ENCODE assay signal across 8 cellular contexts in genomic region chr19:49441210-49441959, GRCh38. TPM values are rescaled to one million over a fixed set of nuclear protein-coding genes. Genes with fewer than 3 reads are reported as not detected.
DNase-seq lines count a peak whose midpoint lies in the region; ATAC-seq and TF ChIP-seq lines count a peak whose summit lies in the region.

TSS of gene SLC17A7 (minus strand) at chr19:49441527. CDS start at chr19:49441379, 148 bp downstream.

- H3K4me3 ChIP-seq in BJ (ENCODE audit: low read depth, low read length): peak within 1 kb of the TSS; percentile 72
- H3K4me3 ChIP-seq in HUES48 (ENCODE audit: low read depth, low read length): peak within 1 kb of the TSS; percentile 55
- H3K4me3 ChIP-seq in esophagus muscularis mucosa: peak within 1 kb of the TSS; percentile 58 to 84 (median 64)
- no peak within 1 kb of the TSS for H3K4me3 ChIP-seq in trophoblast cell (ENCODE audit: low read depth, low read length)

- H4K91ac ChIP-seq in trophoblast cell (ENCODE audit: low read depth, low read length): no peak within 1 kb of the TSS

- peak within 1 kb of the TSS; percentile 13 for H2BK12ac ChIP-seq in trophoblast cell (ENCODE audit: low read length)

- no peak within 1 kb of the TSS for H2BK5ac ChIP-seq in trophoblast cell (ENCODE audit: low read depth, low read length, poor library complexity)

- H4K8ac ChIP-seq in trophoblast cell (ENCODE audit: low read depth, low read length): no peak within 1 kb of the TSS

- intact Hi-C loops in esophagus muscularis mucosa (cut with DNase I): loop anchor here (2.0 to 5.0 kb wide), 3 partner anchors 77 to 214 kb away; no protein-coding TSS in a partner anchor

- H3K79me1 ChIP-seq in trophoblast cell (ENCODE audit: low read length): peaks cover 5% of the 10 kb centered on the region

- no peak for TF ChIP-seq POLR2A in esophagus muscularis mucosa (IDR thresholded peaks at IDR 0.05; ENCODE audit: low read depth)

- H2AK5ac ChIP-seq in trophoblast cell (ENCODE audit: low read length): no peak within 1 kb of the TSS

- H3K4me2 ChIP-seq in trophoblast cell (ENCODE audit: low read length): no peak within 1 kb of the TSS

- H3K4me1 ChIP-seq in HUES48 (ENCODE audit: control insufficient read depth, insufficient read depth, low read length): peaks cover 6% of the 10 kb centered on the region
- H3K4me1 ChIP-seq in esophagus muscularis mucosa: peaks cover 17 to 44% (median 31%) of the 10 kb centered on the region in 4 donors
- peaks cover 1 to 3% of the 10 kb centered on the region in 2 experiments for H3K4me1 ChIP-seq in trophoblast cell (ENCODE audit: control insufficient read depth in 1 of 2, insufficient read depth in 2 of 2, low read length in 2 of 2)

- TF ChIP-seq CTCF in BJ (IDR thresholded peaks at IDR 0.05; ENCODE audit: insufficient read depth, low read depth, low read length) (no peak), VCaP (conservative IDR thresholded peaks at IDR 0.05) (peak; percentile 13), esophagus muscularis mucosa (IDR thresholded peaks at IDR 0.05) (no peak)

- CTCF ChIA-PET in BJ (lab: Yijun Ruan, JAX): interaction anchor here (1.1 to 2.5 kb wide), 8 partner anchors 10 to 75 kb away, joined by 3 to 13 read pairs (median 4); partner anchors contain the start of gene PIH1D1

- no peak for TF ChIP-seq EP300 in esophagus muscularis mucosa (IDR thresholded peaks at IDR 0.05)

- no peak for ATAC-seq in GM21526 (IDR thresholded peaks at IDR 0.05; ENCODE audit: low FRiP score, unreplicated experiment)

- 6% methylated on average over 14 of the region's 56 CpGs for WGBS in esophagus muscularis mucosa
- WGBS in trophoblast cell (ENCODE audit: extremely low coverage, insufficient coverage, insufficient read length): no CpG with 5 or more reads among the region's 56 CpGs

- peaks cover 43% of the 10 kb centered on the region for H3K27me3 ChIP-seq in BJ (ENCODE audit: control insufficient read depth, insufficient read depth, low read length)
- peaks cover 57% of the 10 kb centered on the region for H3K27me3 ChIP-seq in HUES48 (ENCODE audit: control insufficient read depth, insufficient read depth, low read length)
- peaks cover 0 to 68% (median 41%) of the 10 kb centered on the region in 4 donors for H3K27me3 ChIP-seq in esophagus muscularis mucosa
- H3K27me3 ChIP-seq in trophoblast cell (ENCODE audit: insufficient read depth, low read length): peaks cover 53% of the 10 kb centered on the region

- no peak within 1 kb of the TSS for H3K14ac ChIP-seq in trophoblast cell (ENCODE audit: low read length)

- H3K79me2 ChIP-seq in trophoblast cell (ENCODE audit: control insufficient read depth, insufficient read depth, low read length, poor library complexity): peaks cover 3% of the 10 kb centered on the region

- no peak within 1 kb of the TSS for H4K12ac ChIP-seq in trophoblast cell (ENCODE audit: low read depth, low read length)

- POLR2A ChIA-PET in BJ (lab: Charles Lee): interaction anchor here (0.6 kb wide), 1 partner anchor 189 kb away, joined by 3 read pairs; no protein-coding TSS in a partner anchor

- H2AFZ ChIP-seq in trophoblast cell (ENCODE audit: insufficient read depth, low read length, poor library complexity): no peak within 1 kb of the TSS

- no peaks in the 10 kb centered on the region for H3K9me3 ChIP-seq in HUES48 (ENCODE audit: control insufficient read depth, insufficient read depth, low read length)
- H3K9me3 ChIP-seq in esophagus muscularis mucosa: no peaks in the 10 kb centered on the region
- H3K9me3 ChIP-seq in trophoblast cell (ENCODE audit: insufficient read depth, low read depth, low read length): peaks cover 7% of the 10 kb centered on the region

- H3K36me3 ChIP-seq in BJ (ENCODE audit: control insufficient read depth, insufficient read depth, low read length) (no peaks in the 10 kb centered on the region), HUES48 (ENCODE audit: control insufficient read depth, insufficient read depth, low read length) (peaks cover 3% of the 10 kb centered on the region; the same call in 1 of the 2 replicates), esophagus muscularis mucosa (peaks cover 0 to 4% (median under 1%) of the 10 kb centered on the region in 4 donors), trophoblast cell (ENCODE audit: control insufficient read depth in 1 of 2, insufficient read depth in 2 of 2, low read length in 2 of 2) (peaks cover under 1 to 2% of the 10 kb centered on the region in 2 experiments)

- H3K23ac ChIP-seq in trophoblast cell (ENCODE audit: low read length): no peak within 1 kb of the TSS

- DNase-seq in BJ (ENCODE audit: low read depth): no peak
- DNase-seq in esophagus muscularis mucosa (ENCODE audit: extremely low spot score): no peak
- peak in 1 of 2 donors; percentile 30 for DNase-seq in trophoblast cell
- DNase-seq in amniotic stem cell (lab: John Stamatoyannopoulos, UW): no peak
- DNase-seq in NCI-H1092 (lab: John Stamatoyannopoulos, UW): no peak

- no peak within 1 kb of the TSS for H3K27ac ChIP-seq in HUES48 (ENCODE audit: low read depth, low read length)
- peak within 1 kb of the TSS; percentile 78; the same call in 1 of the 2 replicates for H3K27ac ChIP-seq in VCaP
- H3K27ac ChIP-seq in esophagus muscularis mucosa (replicated peaks in 1 of 4): peak within 1 kb of the TSS; percentile 71 to 90 (median 76)
- H3K27ac ChIP-seq in trophoblast cell (ENCODE audit: low read depth, low read length): no peak within 1 kb of the TSS

- no peak within 1 kb of the TSS for H2BK120ac ChIP-seq in trophoblast cell (ENCODE audit: insufficient read depth, low read length, poor library complexity)

- H3K4ac ChIP-seq in trophoblast cell (ENCODE audit: low read depth, low read length): no peak within 1 kb of the TSS

- H3K9ac ChIP-seq in HUES48 (ENCODE audit: low read depth, low read length) (no peak within 1 kb of the TSS), trophoblast cell (ENCODE audit: low read length) (no peak within 1 kb of the TSS)

- H3K18ac ChIP-seq in trophoblast cell (ENCODE audit: low read length): no peak within 1 kb of the TSS

RNA-seq across cellular contexts. Expression of gene SLC17A7, which starts in this region (rescaled TPM):
- polyA plus RNA-seq in BJ (2011; rRNA removed): 0.09 and 0.10 TPM in 2 replicates
- polyA minus RNA-seq in BJ (2011; rRNA and poly(A)+ RNA removed): 0.14 and 0.15 TPM in 2 replicates
- 1 to 10 TPM in 2 of 4 donors, under 1 TPM in 2; 0.83 to 5.2 (median 1.3) TPM for total RNA-seq in esophagus muscularis mucosa
- 0.12 and 0.16 TPM in 2 replicates for polyA plus RNA-seq in trophoblast cell (2013)

Comparison
In these comparisons a context has a peak if more than half of its experiments do, and no peak if none do; other contexts are left out.
1. H3K27ac ChIP-seq: peak in VCaP (single experiment) and esophagus muscularis mucosa (4 of 4); none in HUES48 (single experiment) and trophoblast cell (single experiment).